ENCODE assay signal across 21 cellular contexts in the genomic region with DNA sequence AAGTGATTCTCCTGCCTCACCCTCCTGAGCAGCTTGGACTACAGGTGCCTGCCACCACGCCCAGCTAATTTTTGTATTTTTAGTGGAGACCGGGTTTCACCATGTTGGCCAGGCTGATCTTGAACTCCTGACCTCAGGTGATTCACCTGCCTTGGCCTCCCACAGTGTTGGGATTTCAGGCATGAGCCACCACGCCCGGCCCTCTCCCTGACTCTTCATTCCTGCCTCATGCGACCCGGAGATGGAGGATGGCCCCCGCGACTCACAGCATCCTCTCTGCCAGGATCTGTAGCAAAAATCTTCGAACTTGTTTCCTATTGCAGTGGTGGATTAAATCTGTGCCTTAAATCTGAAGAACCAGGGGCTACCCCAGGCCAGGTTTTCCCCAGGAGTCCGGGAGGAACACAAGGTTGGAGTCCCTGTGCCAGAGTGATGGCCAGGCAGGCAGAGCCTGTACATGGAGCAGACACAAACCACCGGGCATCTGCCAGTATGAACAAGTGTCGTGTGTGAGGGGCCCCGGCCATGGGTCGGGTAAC. TPM values are rescaled to one million over a fixed set of nuclear protein-coding genes. Genes with fewer than 3 reads are reported as not detected.
A peak's percentile ranks its signal among the peaks of the same experiment; 100 is the strongest.
DNase-seq lines count a peak whose midpoint lies in the region; ATAC-seq and TF ChIP-seq lines count a peak whose summit lies in the region.
"Had no signal": no experiment of that assay in that cellular context is flagged by ENCODE, and none has a peak within 500 bp of the region (broad histone marks: within the 10 kb centered on the region; RNA-seq: fewer than 3 reads in every experiment).

No MANE protein-coding gene starts in this region.

- WGBS in heart left ventricle, 4 donors: 73 to 85% (median 79%) methylated on average over 14 of the region's 14 CpGs

- H3K27me3 ChIP-seq in heart left ventricle (peaks cover 3 to 59% (median 15%) of the 10 kb centered on the region in 9 donors), lower lobe of right lung (ENCODE audit: low read depth) (peaks cover 44% of the 10 kb centered on the region), upper lobe of right lung (peaks cover 46% of the 10 kb centered on the region)
- H3K27me3 ChIP-seq: BLaER1 had no signal

- intact Hi-C loops in Right ventricle myocardium inferior (cut with DNase I): no loop called here
- intact Hi-C loops in heart left ventricle (cut with DNase I): no loop called here
- intact Hi-C loops in lower lobe of right lung (cut with DNase I): no loop called here
- intact Hi-C loops in upper lobe of right lung (cut with DNase I): no loop called here

- H3K4me3 ChIP-seq in heart left ventricle: no peak overlapping the region
- no peak overlapping the region for H3K4me3 ChIP-seq in lower lobe of right lung
- no peak overlapping the region for H3K4me3 ChIP-seq in upper lobe of right lung
- H3K4me3 ChIP-seq: BLaER1, GM23248 had no signal

- no peak for TF ChIP-seq POLR2A in heart left ventricle (IDR thresholded peaks at IDR 0.05)

- no peak for TF ChIP-seq CTCF in heart left ventricle (IDR thresholded peaks at IDR 0.05)
- no peak for TF ChIP-seq CTCF in lower lobe of right lung (IDR thresholded peaks at IDR 0.05)
- TF ChIP-seq CTCF in upper lobe of right lung (IDR thresholded peaks at IDR 0.05): no peak

- H3K9me3 ChIP-seq in heart left ventricle (no peaks in the 10 kb centered on the region), lower lobe of right lung (no peaks in the 10 kb centered on the region), upper lobe of right lung (no peaks in the 10 kb centered on the region)
- H3K9me3 ChIP-seq: BLaER1 had no signal

- DNase-seq in Right ventricle myocardium inferior (ENCODE audit: missing footprints) (peak; percentile 23), heart left ventricle (no peak), islet precursor cell (peak; percentile 43), lower lobe of right lung (peak; percentile 37), upper lobe of right lung (peak; percentile 45), retina (no peak)
- DNase-seq: 8988T; CD4-positive, alpha-beta memory T cell; DMS153; DMS79; GDM1; GM23248; HCEC 1CT; HFFc6 had no signal

- H3K4me1 ChIP-seq in heart left ventricle: no peaks in the 10 kb centered on the region
- H3K4me1 ChIP-seq in lower lobe of right lung: no peaks in the 10 kb centered on the region
- no peaks in the 10 kb centered on the region for H3K4me1 ChIP-seq in upper lobe of right lung

- ATAC-seq in Right ventricle myocardium inferior: no peak
- ATAC-seq in heart left ventricle: no peak
- no peak for ATAC-seq in lower lobe of right lung
- ATAC-seq in upper lobe of right lung: no peak
- ATAC-seq in GM19397 (IDR thresholded peaks at IDR 0.05; ENCODE audit: unreplicated experiment): no peak
- no peak for ATAC-seq in GM18909 (IDR thresholded peaks at IDR 0.05; ENCODE audit: poor library complexity, unreplicated experiment)

- H3K27ac ChIP-seq in heart left ventricle: no peak overlapping the region
- H3K27ac ChIP-seq in lower lobe of right lung: no peak overlapping the region
- H3K27ac ChIP-seq in upper lobe of right lung: no peak overlapping the region
- H3K27ac ChIP-seq: BLaER1, GM23248 had no signal

- H3K36me3 ChIP-seq in heart left ventricle (no peaks in the 10 kb centered on the region), lower lobe of right lung (no peaks in the 10 kb centered on the region), upper lobe of right lung (no peaks in the 10 kb centered on the region)
- H3K36me3 ChIP-seq: BLaER1 had no signal

RNA-seq across cellular contexts. Expression of a gene that starts 11.5 kb away (rescaled TPM):
- total RNA-seq in Right ventricle myocardium inferior (3.1 TPM), heart left ventricle (1 to 10 TPM in 7 of 9 donors, under 1 TPM in 2; 0.75 to 7.0 (median 3.3) TPM), lower lobe of right lung (3.9 TPM), upper lobe of right lung (5.2 TPM)
- 1 to 10 TPM; 1.5 to 5.9 TPM for polyA plus RNA-seq in heart left ventricle
- total RNA-seq: Daoy, GM23248 had no signal
- polyA plus RNA-seq: AG04450, CD14-positive monocyte, GM23248, IgD-negative memory B cell had no signal

Comparison
In these comparisons a context has a peak if more than half of its experiments do, and no peak if none do; other contexts are left out.
1. DNase-seq: peak in Right ventricle myocardium inferior (single experiment), islet precursor cell (single experiment), lower lobe of right lung (single experiment) and upper lobe of right lung (single experiment); none in heart left ventricle (0 of 5) and retina (single experiment).